10 cellular contexts compared by ENCODE assay signal in the genomic region with DNA sequence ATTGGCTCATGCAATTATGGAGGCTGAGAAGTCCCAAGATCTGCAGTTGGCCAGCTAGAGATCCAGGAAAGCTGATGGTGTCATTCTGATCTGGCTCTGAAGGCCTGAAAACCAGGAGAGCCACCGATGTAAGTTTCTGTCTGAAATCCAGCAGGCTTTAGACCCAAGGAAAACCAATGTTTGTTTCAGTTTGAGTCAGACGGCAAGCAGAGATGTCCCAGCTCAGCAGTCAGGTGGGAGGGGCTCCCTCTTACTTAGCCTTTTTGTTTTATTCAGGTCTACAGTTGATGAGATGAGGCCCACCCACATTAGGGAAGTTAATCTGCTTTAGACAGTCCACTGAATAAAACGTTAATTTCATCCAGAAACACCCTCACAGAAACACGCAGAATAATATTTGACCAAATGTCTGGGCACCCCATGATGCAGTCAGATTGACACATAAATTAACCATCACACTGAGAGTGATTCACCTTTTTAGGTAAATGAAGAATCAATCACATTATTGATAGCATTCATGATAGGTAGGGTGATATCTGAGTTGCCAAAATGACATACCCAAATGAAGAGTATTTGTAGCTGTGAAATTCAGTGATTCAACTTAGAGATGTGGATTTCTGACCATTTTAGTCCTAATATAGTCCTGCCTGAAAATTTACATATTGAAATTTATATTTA. TPM values are rescaled to one million over a fixed set of nuclear protein-coding genes. Genes with fewer than 3 reads are reported as not detected.
A peak's percentile ranks its signal among the peaks of the same experiment; 100 is the strongest.
DNase-seq lines count a peak whose midpoint lies in the region; ATAC-seq, FAIRE-seq and TF ChIP-seq lines count a peak whose summit lies in the region.
"Not testable (repeated sequence)": the region's sequence is repeated elsewhere in the genome, so short reads cannot be mapped to it uniquely, and the experiment has no call there.
"Had no signal": no experiment of that assay in that cellular context is flagged by ENCODE, and none has a peak within 500 bp of the region (broad histone marks: within the 10 kb centered on the region; RNA-seq: fewer than 3 reads in every experiment).

No MANE protein-coding gene starts in this region.

- not testable (repeated sequence) for H3K36me3 ChIP-seq in KMS-11 (ENCODE audit: insufficient read depth); astrocyte (ENCODE audit: insufficient read depth, low read length); fibroblast of lung (ENCODE audit: control insufficient read depth, insufficient read depth, low read length)

- peaks cover 56% of the 10 kb centered on the region for H3K4me1 ChIP-seq in KMS-11 (ENCODE audit: low read depth, poor library complexity, severe bottlenecking)
- H3K4me1 ChIP-seq in astrocyte (ENCODE audit: insufficient read depth, low read length): not testable (repeated sequence)
- H3K4me1 ChIP-seq in fibroblast of lung (ENCODE audit: control insufficient read depth, extremely low read depth, insufficient read depth, low read length): peaks cover 14% of the 10 kb centered on the region

- H3K9me3 Mint-ChIP-seq in activated CD4-positive, alpha-beta T cell treated with anti-CD3 and anti-CD28 coated beads, Interleukin-2, amount 10 ng/mL, durations not matched to agents 24 days and 14 days; activated T-cell treated with anti-CD3 and anti-CD28 coated beads, Interleukin-2, amount 50 U/mL, for 24 hours; astrocyte (ENCODE audit: unreplicated experiment); stimulated activated naive CD8-positive, alpha-beta T cell treated with anti-CD3 and anti-CD28 coated beads, Interleukin-15, amount 100 ng/mL, for 72 hours: not testable (repeated sequence)

- ATAC-seq in T-helper 17 cell: not testable (repeated sequence)
- ATAC-seq in stimulated activated naive CD8-positive, alpha-beta T cell treated with anti-CD3 and anti-CD28 coated beads, Interleukin-15, amount 100 ng/mL, for 72 hours: peak; percentile 54

- H3K36me3 Mint-ChIP-seq in T-helper 17 cell (ENCODE audit: low read depth); astrocyte (ENCODE audit: low read depth, unreplicated experiment): not testable (repeated sequence)
- H3K36me3 Mint-ChIP-seq in activated CD4-positive, alpha-beta T cell treated with anti-CD3 and anti-CD28 coated beads, Interleukin-2, amount 10 ng/mL, durations not matched to agents 24 days and 14 days (ENCODE audit: low read depth): peaks cover 16% of the 10 kb centered on the region
- H3K36me3 Mint-ChIP-seq in activated T-cell treated with anti-CD3 and anti-CD28 coated beads, Interleukin-2, amount 50 U/mL, for 24 hours (ENCODE audit: low read depth): peaks cover 27% of the 10 kb centered on the region

- not testable (repeated sequence) for FAIRE-seq in astrocyte (lab: Jason Lieb, UNC)

- H3K9ac ChIP-seq in KMS-11; astrocyte (ENCODE audit: low read length); fibroblast of lung (ENCODE audit: insufficient read depth, low read length): not testable (repeated sequence)

- H3K27ac Mint-ChIP-seq in T-helper 17 cell: peak overlapping the region; percentile 47
- not testable (repeated sequence) for H3K27ac Mint-ChIP-seq in activated CD4-positive, alpha-beta T cell treated with anti-CD3 and anti-CD28 coated beads, Interleukin-2, amount 10 ng/mL, durations not matched to agents 24 days and 14 days; stimulated activated naive CD8-positive, alpha-beta T cell treated with anti-CD3 and anti-CD28 coated beads, Interleukin-15, amount 100 ng/mL, for 72 hours
- H3K27ac Mint-ChIP-seq in activated T-cell treated with anti-CD3 and anti-CD28 coated beads, Interleukin-2, amount 50 U/mL, for 24 hours: peak overlapping the region; percentile 22
- H3K27ac Mint-ChIP-seq in astrocyte (ENCODE audit: unreplicated experiment): peak overlapping the region; percentile 12

- not testable (repeated sequence) for H3K4me3 Mint-ChIP-seq in T-helper 17 cell; activated CD4-positive, alpha-beta T cell treated with anti-CD3 and anti-CD28 coated beads, Interleukin-2, amount 10 ng/mL, durations not matched to agents 24 days and 14 days; activated T-cell treated with anti-CD3 and anti-CD28 coated beads, Interleukin-2, amount 50 U/mL, for 24 hours; astrocyte (ENCODE audit: unreplicated experiment); stimulated activated naive CD8-positive, alpha-beta T cell treated with anti-CD3 and anti-CD28 coated beads, Interleukin-15, amount 100 ng/mL, for 72 hours

- not testable (repeated sequence) for H3K27me3 ChIP-seq in KMS-11 (ENCODE audit: insufficient read depth, low read depth); astrocyte (ENCODE audit: insufficient read depth, low read length); fibroblast of lung (ENCODE audit: control insufficient read depth, insufficient read depth, low read length)

- H3K9me3 ChIP-seq in T-helper 17 cell (ENCODE audit: control insufficient read depth, low read length, poor library complexity, severe bottlenecking); astrocyte (ENCODE audit: insufficient read depth, low read depth, low read length); fibroblast of lung (ENCODE audit: control insufficient read depth, insufficient read depth, low read depth, low read length): not testable (repeated sequence)

- H3K4me1 Mint-ChIP-seq in T-helper 17 cell (peaks cover 23% of the 10 kb centered on the region), astrocyte (ENCODE audit: low read depth, unreplicated experiment) (peaks cover 12% of the 10 kb centered on the region)
- H3K4me1 Mint-ChIP-seq in activated CD4-positive, alpha-beta T cell treated with anti-CD3 and anti-CD28 coated beads, Interleukin-2, amount 10 ng/mL, durations not matched to agents 24 days and 14 days: peaks cover 25% of the 10 kb centered on the region
- peaks cover 50% of the 10 kb centered on the region for H3K4me1 Mint-ChIP-seq in activated T-cell treated with anti-CD3 and anti-CD28 coated beads, Interleukin-2, amount 50 U/mL, for 24 hours (ENCODE audit: low read depth)
- peaks cover 49% of the 10 kb centered on the region for H3K4me1 Mint-ChIP-seq in stimulated activated naive CD8-positive, alpha-beta T cell treated with anti-CD3 and anti-CD28 coated beads, Interleukin-15, amount 100 ng/mL, for 72 hours

- intact Hi-C loops in activated CD4-positive, alpha-beta T cell treated with anti-CD3 and anti-CD28 coated beads, Interleukin-2, amount 10 ng/mL, durations not matched to agents 24 days and 14 days (cut with micrococcal nuclease): not testable (repeated sequence)

- H3K27me3 Mint-ChIP-seq in T-helper 17 cell; activated CD4-positive, alpha-beta T cell treated with anti-CD3 and anti-CD28 coated beads, Interleukin-2, amount 10 ng/mL, durations not matched to agents 24 days and 14 days; activated T-cell treated with anti-CD3 and anti-CD28 coated beads, Interleukin-2, amount 50 U/mL, for 24 hours; astrocyte (ENCODE audit: low read depth, unreplicated experiment); stimulated activated naive CD8-positive, alpha-beta T cell treated with anti-CD3 and anti-CD28 coated beads, Interleukin-15, amount 100 ng/mL, for 72 hours: not testable (repeated sequence)

- H3K4me2 ChIP-seq in KMS-11 (peak overlapping the region; percentile 49), fibroblast of lung (ENCODE audit: extremely low read depth, insufficient read depth, low read length) (peak overlapping the region; percentile 44)
- not testable (repeated sequence) for H3K4me2 ChIP-seq in astrocyte (ENCODE audit: low read length)

- not testable (repeated sequence) for H3K4me3 ChIP-seq in KMS-11 (IDR thresholded peaks at IDR 0.05; ENCODE audit: insufficient read depth, low read depth, low read length); astrocyte (ENCODE audit: insufficient read depth, low read depth, low read length); fibroblast of lung (replicated peaks in 1 of 4; ENCODE audit: control extremely low read depth in 1 of 4, insufficient read depth in 1 of 4, low read depth in 3 of 4, low read length in 4 of 4)

- not testable (repeated sequence) for DNase-seq in T-helper 17 cell; activated T-cell treated with anti-CD3 and anti-CD28 coated beads, Interleukin-2, amount 50 U/mL, for 24 hours; astrocyte (ENCODE audit: low read depth); fibroblast of lung (ENCODE audit: low read depth in 2 of 2); stimulated activated naive CD8-positive, alpha-beta T cell treated with anti-CD3 and anti-CD28 coated beads, Interleukin-15, amount 100 ng/mL, for 72 hours
- DNase-seq in activated CD4-positive, alpha-beta T cell treated with anti-CD3 and anti-CD28 coated beads, Interleukin-2, amount 10 ng/mL, durations not matched to agents 24 days and 14 days: peak; percentile 62

- not testable (repeated sequence) for H2AFZ ChIP-seq in KMS-11 (ENCODE audit: low read depth); astrocyte (ENCODE audit: low read depth, low read length); fibroblast of lung (ENCODE audit: low read length)

- not testable (repeated sequence) for TF ChIP-seq CTCF in KMS-11 (conservative IDR thresholded peaks at IDR 0.05; ENCODE audit: low read depth, low read length); astrocyte (IDR thresholded peaks at IDR 0.05; ENCODE audit: insufficient read depth, low read depth, low read length); fibroblast of lung (conservative IDR thresholded peaks at IDR 0.05 in 1 of 2, IDR thresholded peaks at IDR 0.05 in 1 of 2; ENCODE audit: low read depth in 1 of 2, low read length in 2 of 2)

- H3K79me2 ChIP-seq in KMS-11 (ENCODE audit: insufficient read depth, low read depth) (peaks cover 11% of the 10 kb centered on the region; the same call in 1 of the 2 replicates), astrocyte (ENCODE audit: insufficient read depth, low read length) (peaks cover 47% of the 10 kb centered on the region), fibroblast of lung (ENCODE audit: control insufficient read depth, insufficient read depth, low read length) (peaks cover 30% of the 10 kb centered on the region)

- H4K20me1 ChIP-seq in KMS-11 (ENCODE audit: insufficient read depth); fibroblast of lung (ENCODE audit: control insufficient read depth, extremely low read depth, insufficient read depth, low read length): not testable (repeated sequence)
- H4K20me1 ChIP-seq in astrocyte (ENCODE audit: insufficient read depth, low read length): peaks cover 43% of the 10 kb centered on the region

- H3K27ac ChIP-seq in KMS-11: peak overlapping the region; percentile 1; the same call in 1 of the 2 replicates
- H3K27ac ChIP-seq in astrocyte (ENCODE audit: low read depth, low read length); fibroblast of lung (ENCODE audit: insufficient read depth, low read length): not testable (repeated sequence)

RNA-seq across cellular contexts. Expression of gene SPECC1L, which starts 28.0 kb away (rescaled TPM):
- total RNA-seq in T-helper 17 cell: 10 to 100 TPM; 34.9 to 35.2 TPM
- total RNA-seq in activated CD4-positive, alpha-beta T cell treated with anti-CD3 and anti-CD28 coated beads, Interleukin-2, amount 10 ng/mL, durations not matched to agents 24 days and 14 days: 37.2 and 41.9 TPM in 2 replicates
- 64.8 and 69.2 TPM in 2 replicates for total RNA-seq in astrocyte
- total RNA-seq in fibroblast of lung: 43.4 and 46.2 TPM in 2 replicates
- polyA plus RNA-seq in fibroblast of lung: 28.4 and 40.3 TPM in 2 replicates
- 22.6 and 33.8 TPM in 2 replicates for polyA plus RNA-seq in fibroblast of lung (2012)
- polyA minus RNA-seq in fibroblast of lung (ENCODE audit: low replicate concordance): 31.4 and 33.3 TPM in 2 replicates

RNA-seq across cellular contexts. Expression of gene GGT5, which starts 53.7 kb away (rescaled TPM):
- total RNA-seq in T-helper 17 cell: not detected
- total RNA-seq in activated CD4-positive, alpha-beta T cell treated with anti-CD3 and anti-CD28 coated beads, Interleukin-2, amount 10 ng/mL, durations not matched to agents 24 days and 14 days: 0.07 TPM in 1 of 2 replicates, not detected in the other
- total RNA-seq in astrocyte: 0.64 and 0.89 TPM in 2 replicates
- under 0.01 and 0.51 TPM in 2 replicates for total RNA-seq in fibroblast of lung
- 2.0 and 9.1 TPM in 2 replicates for polyA plus RNA-seq in fibroblast of lung
- polyA plus RNA-seq in fibroblast of lung (2012): 0.99 and 7.3 TPM in 2 replicates
- polyA minus RNA-seq in fibroblast of lung (ENCODE audit: low replicate concordance): 7.0 and 92.0 TPM in 2 replicates
- total RNA-seq: CD4-positive, alpha-beta memory T cell; G401; H1 had no signal
- polyA plus RNA-seq: CD4-positive, alpha-beta memory T cell had no signal
